ENCODE assay signal across 1 cellular context in genomic region chr6:152091201-152091600, GRCh38.
TF ChIP-seq lines count a peak whose summit lies in the region.

No MANE protein-coding gene starts in this region.

TF ChIP-seq in IMR-90, 13 proteins besides CTCF, POLR2A, EP300 and RAD21:
- TF ChIP-seq ELK1 (IDR thresholded peaks at IDR 0.05; ENCODE audit: borderline replicate concordance, low read depth, low read length), result no peak
- no peak for TF ChIP-seq CHD1 (IDR thresholded peaks at IDR 0.05; ENCODE audit: low read depth, low read length)
- no peak for TF ChIP-seq SMC3 (IDR thresholded peaks at IDR 0.05; ENCODE audit: low read depth, low read length)
- TF ChIP-seq RFX5 (IDR thresholded peaks at IDR 0.05; ENCODE audit: low read depth, low read length), result no peak
- no peak for TF ChIP-seq MXI1 (IDR thresholded peaks at IDR 0.05; ENCODE audit: borderline replicate concordance, low read depth, low read length)
- TF ChIP-seq BHLHE40 (IDR thresholded peaks at IDR 0.05; ENCODE audit: low read depth, low read length), result no peak
- TF ChIP-seq MAZ (IDR thresholded peaks at IDR 0.05; ENCODE audit: borderline replicate concordance, low read depth, low read length), result no peak
- TF ChIP-seq, protein P1, sequence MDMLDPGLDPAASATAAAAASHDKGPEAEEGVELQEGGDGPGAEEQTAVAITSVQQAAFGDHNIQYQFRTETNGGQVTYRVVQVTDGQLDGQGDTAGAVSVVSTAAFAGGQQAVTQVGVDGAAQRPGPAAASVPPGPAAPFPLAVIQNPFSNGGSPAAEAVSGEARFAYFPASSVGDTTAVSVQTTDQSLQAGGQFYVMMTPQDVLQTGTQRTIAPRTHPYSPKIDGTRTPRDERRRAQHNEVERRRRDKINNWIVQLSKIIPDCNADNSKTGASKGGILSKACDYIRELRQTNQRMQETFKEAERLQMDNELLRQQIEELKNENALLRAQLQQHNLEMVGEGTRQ (IDR thresholded peaks at IDR 0.05; ENCODE audit: low read depth, low read length), result no peak
- no peak for TF ChIP-seq MAFK (IDR thresholded peaks at IDR 0.05; ENCODE audit: low read depth, low read length)
- TF ChIP-seq CEBPB (IDR thresholded peaks at IDR 0.05; ENCODE audit: low read depth, low read length), result no peak
- TF ChIP-seq FOS (IDR thresholded peaks at IDR 0.05; ENCODE audit: low read depth, low read length), result no peak
- TF ChIP-seq RCOR1 (IDR thresholded peaks at IDR 0.05; ENCODE audit: insufficient replicate concordance, low read length), result no peak
